Comparison of ENCODE assay signal across 8 cellular contexts in genomic region chr6:32189742-32190053, GRCh38. TPM values are rescaled to one million over a fixed set of nuclear protein-coding genes. Genes with fewer than 3 reads are reported as not detected.
DNase-seq lines count a peak whose midpoint lies in the region; ATAC-seq and TF ChIP-seq lines count a peak whose summit lies in the region.

No MANE protein-coding gene starts in this region.

- POLR2A ChIA-PET in HCT116 (lab: Charles Lee) = interaction anchor here (1.0 to 1.2 kb wide), 2 partner anchors 11 to 62 kb away, joined by 3 to 4 read pairs; partner anchors contain the start of gene ATF6B

- intact Hi-C loops in HCT116 (cut with micrococcal nuclease) = no loop called here

- H3K27me3 Mint-ChIP-seq in activated T-helper 17 cell treated with anti-CD3 and anti-CD28 coated beads, Interleukin-2, amount 50 U/mL, for 72 hours = no peaks in the 10 kb centered on the region

- H2AFZ ChIP-seq in HCT116 (ENCODE audit: low read depth, low read length, poor library complexity, severe bottlenecking) = no peak overlapping the region
- H2AFZ ChIP-seq in hepatocyte = no peak overlapping the region

- peak overlapping the region; percentile 98 for H3K27ac Mint-ChIP-seq in activated T-helper 17 cell treated with anti-CD3 and anti-CD28 coated beads, Interleukin-2, amount 50 U/mL, for 72 hours

- no peaks in the 10 kb centered on the region for H3K27me3 ChIP-seq in HCT116 (ENCODE audit: insufficient read depth, low read length)
- no peaks in the 10 kb centered on the region for H3K27me3 ChIP-seq in hepatocyte
- H3K27me3 ChIP-seq in skeletal muscle satellite cell (ENCODE audit: control insufficient read depth, insufficient read depth, low read length) = no peaks in the 10 kb centered on the region

- DNase-seq in HCT116 (ENCODE audit: low read depth, low spot score) (no peak), hepatocyte (ENCODE audit: low spot score) (peak; percentile 53), NCI-H146 (lab: John Stamatoyannopoulos, UW) (no peak), NCI-H2081 (lab: John Stamatoyannopoulos, UW) (no peak), NCI-H82 treated with DMSO at 0.1 percent for 48 hours (lab: John Stamatoyannopoulos, UW; ENCODE audit: unreplicated experiment) (no peak)

- CTCF ChIA-PET in HCT116 (lab: Charles Lee) = no interaction called here

- TF ChIP-seq POLR2A in HCT116 (IDR thresholded peaks at IDR 0.05; ENCODE audit: borderline replicate concordance, extremely low read depth, insufficient read depth, insufficient read length) = no peak

- WGBS in hepatocyte (ENCODE audit: low lambda C conversion rate, missing lambda C conversion rate) = 17% methylated on average over 1 of the region's 23 CpGs

- H3K36me3 Mint-ChIP-seq in activated T-helper 17 cell treated with anti-CD3 and anti-CD28 coated beads, Interleukin-2, amount 50 U/mL, for 72 hours (ENCODE audit: low read depth) = peaks cover 81% of the 10 kb centered on the region

- ATAC-seq in HCT116 = peak; percentile 5; the same call in 1 of the 2 replicates
- no peak for ATAC-seq in activated T-helper 17 cell treated with anti-CD3 and anti-CD28 coated beads, Interleukin-2, amount 50 U/mL, for 72 hours (replicated peaks)
- ATAC-seq in GM18511 (IDR thresholded peaks at IDR 0.05; ENCODE audit: unreplicated experiment) = no peak

- H3K9ac ChIP-seq in HCT116 (ENCODE audit: low read length) (peak overlapping the region; percentile 87), skeletal muscle satellite cell (ENCODE audit: low read depth, low read length) (peak overlapping the region; percentile 93)

- peaks cover 13% of the 10 kb centered on the region for H3K79me2 ChIP-seq in HCT116 (ENCODE audit: insufficient read depth, low read length)
- H3K79me2 ChIP-seq in hepatocyte = peaks cover 33% of the 10 kb centered on the region

- no peaks in the 10 kb centered on the region for H4K20me1 ChIP-seq in HCT116 (ENCODE audit: insufficient read depth)
- no peaks in the 10 kb centered on the region for H4K20me1 ChIP-seq in hepatocyte (ENCODE audit: insufficient read depth, poor library complexity, severe bottlenecking)

- TF ChIP-seq CTCF in HCT116 (IDR thresholded peaks at IDR 0.05 in 2 of 3, conservative IDR thresholded peaks at IDR 0.05 in 1 of 3; ENCODE audit: borderline replicate concordance in 1 of 3, insufficient read depth in 1 of 3, low read depth in 2 of 3, low read length in 2 of 3) = no peak
- no peak for TF ChIP-seq CTCF in hepatocyte (IDR thresholded peaks at IDR 0.05; ENCODE audit: poor library complexity)

- no peaks in the 10 kb centered on the region for H3K9me3 Mint-ChIP-seq in activated T-helper 17 cell treated with anti-CD3 and anti-CD28 coated beads, Interleukin-2, amount 50 U/mL, for 72 hours

- H3K9me3 ChIP-seq in HCT116 (ENCODE audit: control insufficient read depth in 1 of 2, insufficient read depth in 1 of 2, low read depth in 1 of 2, low read length in 2 of 2) (no peaks in the 10 kb centered on the region), hepatocyte (ENCODE audit: low read depth) (no peaks in the 10 kb centered on the region), skeletal muscle satellite cell (replicated peaks; ENCODE audit: low read length) (no peaks in the 10 kb centered on the region)

- RAD21 ChIA-PET in HCT116 (lab: Charles Lee; ENCODE audit: low non-redundant PET in 1 of 2, low total read pairs in 2 of 2, uncharacterized antibody in 2 of 2, unreplicated experiment in 2 of 2) = no interaction called here

- H3K9me2 ChIP-seq in HCT116 (ENCODE audit: insufficient read depth) = no peaks in the 10 kb centered on the region
- no peaks in the 10 kb centered on the region for H3K9me2 ChIP-seq in hepatocyte (replicated peaks; ENCODE audit: insufficient read depth)

- no peak for TF ChIP-seq RAD21 in HCT116 (IDR thresholded peaks at IDR 0.05; ENCODE audit: low read depth)

- peak overlapping the region; percentile 98 for H3K4me3 Mint-ChIP-seq in activated T-helper 17 cell treated with anti-CD3 and anti-CD28 coated beads, Interleukin-2, amount 50 U/mL, for 72 hours

- H3K27ac ChIP-seq in HCT116 (ENCODE audit: low read depth, low read length) = peak overlapping the region; percentile 81
- peak overlapping the region; percentile 97 for H3K27ac ChIP-seq in hepatocyte

- no TSS peak for BruUV-seq in HCT116 (replicated peaks; lab: Mats Ljungman, UMichigan)

- H3K4me2 ChIP-seq in HCT116 (ENCODE audit: low read length) = peak overlapping the region; percentile 81
- H3K4me2 ChIP-seq in hepatocyte = peak overlapping the region; percentile 89
- peak overlapping the region; percentile 96 for H3K4me2 ChIP-seq in skeletal muscle satellite cell (ENCODE audit: low read length)

- peaks cover 0 to 3% of the 10 kb centered on the region in 2 experiments; a peak in 2 of 4 replicates for H3K36me3 ChIP-seq in HCT116 (ENCODE audit: control insufficient read depth in 1 of 2, insufficient read depth in 2 of 2, low read length in 2 of 2)
- H3K36me3 ChIP-seq in hepatocyte (replicated peaks; ENCODE audit: insufficient read depth, low read depth) = no peaks in the 10 kb centered on the region
- peaks cover 21% of the 10 kb centered on the region for H3K36me3 ChIP-seq in skeletal muscle satellite cell (ENCODE audit: insufficient read depth, low read length)

- H3K4me1 ChIP-seq in HCT116 (ENCODE audit: control insufficient read depth in 1 of 2, insufficient read depth in 2 of 2, low read length in 2 of 2) = peaks cover 20 to 61% of the 10 kb centered on the region in 2 experiments
- H3K4me1 ChIP-seq in hepatocyte (ENCODE audit: insufficient read depth) = peaks cover 33% of the 10 kb centered on the region
- H3K4me1 ChIP-seq in skeletal muscle satellite cell (ENCODE audit: control insufficient read depth, insufficient read depth, low read length) = peaks cover 40% of the 10 kb centered on the region

- H3K4me3 ChIP-seq in HCT116 (replicated peaks in 1 of 2; ENCODE audit: low read depth in 1 of 2, low read length in 2 of 2) (peak overlapping the region; percentile 80 to 84), hepatocyte (peak overlapping the region; percentile 81), skeletal muscle satellite cell (ENCODE audit: low read length) (peak overlapping the region; percentile 68)

- H3K4me1 Mint-ChIP-seq in activated T-helper 17 cell treated with anti-CD3 and anti-CD28 coated beads, Interleukin-2, amount 50 U/mL, for 72 hours = peaks cover 42% of the 10 kb centered on the region

TF ChIP-seq in HCT116, 20 proteins besides CTCF, POLR2A, EP300 and RAD21 (continues in another document):
- TF ChIP-seq ATF3 (IDR thresholded peaks at IDR 0.05) (no peak), ZBTB33 (IDR thresholded peaks at IDR 0.05; ENCODE audit: extremely low read depth, insufficient replicate concordance, low read length) (no peak), TCF7L2 (IDR thresholded peaks at IDR 0.05; ENCODE audit: borderline replicate concordance, extremely low read depth, insufficient read depth, insufficient read length) (no peak), EZH2 (IDR thresholded peaks at IDR 0.05) (no peak), JUND (IDR thresholded peaks at IDR 0.05) (no peak), CBX3 (IDR thresholded peaks at IDR 0.05; ENCODE audit: low read depth) (no peak)

RNA-seq across cellular contexts. Expression of gene PBX2, which starts 0.3 kb away (rescaled TPM):
- total RNA-seq in HCT116 (2021; ENCODE audit: unreplicated experiment) = 79.0 TPM
- 64.4 and 66.7 TPM in 2 replicates for polyA plus RNA-seq in HCT116 (2012)
- total RNA-seq in activated T-helper 17 cell treated with anti-CD3 and anti-CD28 coated beads, Interleukin-2, amount 50 U/mL, for 72 hours = 100 to 1,000 TPM in 1 of 2 donors, 10 to 100 TPM in 1; 53.0 to 135 TPM
- 63.8 and 77.5 TPM in 2 replicates for total RNA-seq in hepatocyte
- 20.5 and 21.6 TPM in 2 replicates for polyA plus RNA-seq in hepatocyte
- 17.3 and 19.5 TPM in 2 replicates for total RNA-seq in skeletal muscle satellite cell (2012; rRNA removed)

RNA-seq across cellular contexts. Expression of gene GPSM3, which starts 2.7 kb away (rescaled TPM):
- total RNA-seq in HCT116 (2021; ENCODE audit: unreplicated experiment) = 1.2 TPM
- 1.8 and 2.2 TPM in 2 replicates for polyA plus RNA-seq in HCT116 (2012)
- 100 to 1,000 TPM; 136 to 227 TPM for total RNA-seq in activated T-helper 17 cell treated with anti-CD3 and anti-CD28 coated beads, Interleukin-2, amount 50 U/mL, for 72 hours
- 1.8 and 4.3 TPM in 2 replicates for total RNA-seq in hepatocyte
- polyA plus RNA-seq in hepatocyte = 3.4 and 5.7 TPM in 2 replicates
- total RNA-seq in skeletal muscle satellite cell (2012; rRNA removed) = 1.3 TPM in 2 replicates

RNA-seq across cellular contexts. Expression of gene AGER, which starts 5.6 kb away (rescaled TPM):
- total RNA-seq in HCT116 (2021; ENCODE audit: unreplicated experiment) (22.6 TPM), hepatocyte (4.5 and 5.9 TPM in 2 replicates)
- polyA plus RNA-seq in HCT116 (2012) = 9.5 and 10.3 TPM in 2 replicates
- total RNA-seq in activated T-helper 17 cell treated with anti-CD3 and anti-CD28 coated beads, Interleukin-2, amount 50 U/mL, for 72 hours = 10 to 100 TPM; 19.3 to 50.2 TPM
- polyA plus RNA-seq in hepatocyte = 3.4 and 21.2 TPM in 2 replicates
- under 0.01 and 0.25 TPM in 2 replicates for total RNA-seq in skeletal muscle satellite cell (2012; rRNA removed)

RNA-seq across cellular contexts. Expression of gene RNF5, which starts 11.5 kb away (rescaled TPM):
- total RNA-seq in HCT116 (2021; ENCODE audit: unreplicated experiment) (45.9 TPM), hepatocyte (133 and 135 TPM in 2 replicates)
- 76.9 and 86.5 TPM in 2 replicates for polyA plus RNA-seq in HCT116 (2012)
- 10 to 100 TPM; 46.0 to 64.5 TPM for total RNA-seq in activated T-helper 17 cell treated with anti-CD3 and anti-CD28 coated beads, Interleukin-2, amount 50 U/mL, for 72 hours
- 169 and 170 TPM in 2 replicates for polyA plus RNA-seq in hepatocyte
- 16.0 and 22.9 TPM in 2 replicates for total RNA-seq in skeletal muscle satellite cell (2012; rRNA removed)

RNA-seq across cellular contexts. Expression of gene AGPAT1, which starts 13.8 kb away (rescaled TPM):
- 55.6 TPM for total RNA-seq in HCT116 (2021; ENCODE audit: unreplicated experiment)
- 60.3 and 68.4 TPM in 2 replicates for polyA plus RNA-seq in HCT116 (2012)
- 10 to 100 TPM; 26.8 to 37.5 TPM for total RNA-seq in activated T-helper 17 cell treated with anti-CD3 and anti-CD28 coated beads, Interleukin-2, amount 50 U/mL, for 72 hours
- total RNA-seq in hepatocyte = 59.9 and 62.8 TPM in 2 replicates
- 67.6 and 71.4 TPM in 2 replicates for polyA plus RNA-seq in hepatocyte
- 19.0 and 31.2 TPM in 2 replicates for total RNA-seq in skeletal muscle satellite cell (2012; rRNA removed)

Comparison
In these comparisons a context has a peak if more than half of its experiments do, and no peak if none do; other contexts are left out.
1. RNA of gene GPSM3, which starts 2.7 kb away (total RNA-seq): 136 to 227 TPM in activated T-helper 17 cell treated with anti-CD3 and anti-CD28 coated beads, Interleukin-2, amount 50 U/mL, for 72 hours; 1.8 to 4.3 TPM in hepatocyte and 1.2 TPM in HCT116 (single experiment); every median in the first group is over 10 times any median in the second.
2. Peak in every context shown above with its lines, with median percentiles within 50 percentile points of each other: H3K4me2 ChIP-seq and H3K4me3 ChIP-seq.